Comparison of ENCODE assay signal across 8 cellular contexts in genomic region chr11:45146072-45147016, GRCh38. TPM values are rescaled to one million over a fixed set of nuclear protein-coding genes. Genes with fewer than 3 reads are reported as not detected.
A peak's percentile ranks its signal among the peaks of the same experiment; 100 is the strongest.
DNase-seq lines count a peak whose midpoint lies in the region; ATAC-seq and TF ChIP-seq lines count a peak whose summit lies in the region.

Gene PRDM11, plus strand, starts transcription at chr11:45146639. Its CDS starts 35,128 bp downstream, at chr11:45181767.

- H3K9me3 ChIP-seq in AG04450 (ENCODE audit: control insufficient read depth, insufficient read depth, low read length) (no peaks in the 10 kb centered on the region; the same call in 1 of the 2 replicates), esophagus (ENCODE audit: control insufficient read depth in 2 of 2, insufficient read depth in 1 of 2, low read depth in 1 of 2, low read length in 1 of 2) (no peaks in the 10 kb centered on the region), mucosa of rectum (ENCODE audit: control insufficient read depth in 2 of 2, low read length in 2 of 2) (no peaks in the 10 kb centered on the region)

- CTCF ChIA-PET in AG04450 (lab: Charles Lee), result no interaction called here

- peak; percentile 41 for ATAC-seq in GM18505 (IDR thresholded peaks at IDR 0.05; ENCODE audit: unreplicated experiment)
- peak; percentile 32 for ATAC-seq in HG02970 (IDR thresholded peaks at IDR 0.05; ENCODE audit: low FRiP score, unreplicated experiment)

- DNase-seq in AG04450 (ENCODE audit: low read depth, low spot score), result peak; percentile 34
- peak; percentile 76 for DNase-seq in NCI-H2227 (lab: John Stamatoyannopoulos, UW; ENCODE audit: unreplicated experiment)
- peak; percentile 13 to 47 for DNase-seq in activated CD8-positive, alpha-beta memory T cell treated with anti-CD3 and anti-CD28 coated beads for 4 hours (ENCODE audit: low read depth in 2 of 2)
- peak; percentile 71 for DNase-seq in stimulated activated naive CD4-positive, alpha-beta T cell treated with Interleukin-2 at 50 U/mL for 16 hours (lab: John Stamatoyannopoulos, UW)

- POLR2A ChIA-PET in AG04450 (lab: Yijun Ruan, JAX), result interaction anchor here (1.0 kb wide), 1 partner anchor 34 kb away, joined by 3 read pairs; no protein-coding TSS in a partner anchor

- H3K27me3 ChIP-seq in AG04450 (ENCODE audit: control insufficient read depth, insufficient read depth, low read length) (peaks cover 24% of the 10 kb centered on the region), esophagus (ENCODE audit: control insufficient read depth in 1 of 2, insufficient read depth in 2 of 2, low read length in 2 of 2) (no peaks in the 10 kb centered on the region), mucosa of rectum (ENCODE audit: control insufficient read depth in 2 of 2, insufficient read depth in 2 of 2, low read length in 2 of 2) (no peaks in the 10 kb centered on the region)

- H3K36me3 ChIP-seq in esophagus (ENCODE audit: control insufficient read depth in 2 of 2, insufficient read depth in 2 of 2, low read length in 1 of 2) (no peaks in the 10 kb centered on the region), mucosa of rectum (ENCODE audit: control insufficient read depth in 2 of 2, insufficient read depth in 2 of 2, low read length in 2 of 2) (no peaks in the 10 kb centered on the region)

- TF ChIP-seq POLR2A in GM18505 (IDR thresholded peaks at IDR 0.05; ENCODE audit: borderline replicate concordance, extremely low read depth, insufficient read depth, insufficient read length), result no peak

- peaks cover 0 to 3% of the 10 kb centered on the region in 2 donors for H3K4me1 ChIP-seq in esophagus (ENCODE audit: control insufficient read depth in 2 of 2, insufficient read depth in 2 of 2, low read length in 1 of 2)
- H3K4me1 ChIP-seq in mucosa of rectum (ENCODE audit: control insufficient read depth in 2 of 2, insufficient read depth in 2 of 2, low read length in 2 of 2), result peaks cover 12 to 14% of the 10 kb centered on the region in 2 donors

- 0 to 1% methylated on average over 74 to 93 of the region's 93 CpGs for WGBS in esophagus, 2 donors

- H3K9ac ChIP-seq in mucosa of rectum (ENCODE audit: low read depth in 1 of 2, low read length in 2 of 2), result peak within 1 kb of the TSS; percentile 84 to 94

- H3K4me3 ChIP-seq in AG04450 (ENCODE audit: low read depth, low read length) (peak within 1 kb of the TSS; percentile 77), esophagus (ENCODE audit: low read depth in 1 of 2, low read length in 2 of 2) (peak within 1 kb of the TSS; percentile 70 to 72), mucosa of rectum (ENCODE audit: low read length in 2 of 2) (peak within 1 kb of the TSS; percentile 81 to 92)

- H3K27ac ChIP-seq in AG04450 (ENCODE audit: low read depth, low read length) (peak within 1 kb of the TSS; percentile 97), esophagus (ENCODE audit: low read depth in 2 of 2, low read length in 1 of 2) (peak within 1 kb of the TSS; percentile 93 to 95), mucosa of rectum (ENCODE audit: low read depth in 2 of 2, low read length in 2 of 2) (peak within 1 kb of the TSS; percentile 88 to 90)

- no peak for TF ChIP-seq CTCF in AG04450 (IDR thresholded peaks at IDR 0.05; ENCODE audit: low read depth, low read length)

RNA-seq across cellular contexts. Expression of gene PRDM11, which starts in this region (rescaled TPM):
- polyA plus RNA-seq in AG04450 (2011; rRNA removed), result 2.6 and 3.2 TPM in 2 replicates
- 5.9 and 7.5 TPM in 2 replicates for polyA minus RNA-seq in AG04450 (2011; rRNA and poly(A)+ RNA removed)
- polyA plus RNA-seq in esophagus, result 1 to 10 TPM; 2.5 to 2.6 TPM

Comparison
In these comparisons a context has a peak if more than half of its experiments do, and no peak if none do; other contexts are left out.
1. Peak in every context shown above with its lines: DNase-seq, ATAC-seq, H3K4me3 ChIP-seq and H3K27ac ChIP-seq.